Comparison of ENCODE assay signal across 8 cellular contexts in the genomic region with DNA sequence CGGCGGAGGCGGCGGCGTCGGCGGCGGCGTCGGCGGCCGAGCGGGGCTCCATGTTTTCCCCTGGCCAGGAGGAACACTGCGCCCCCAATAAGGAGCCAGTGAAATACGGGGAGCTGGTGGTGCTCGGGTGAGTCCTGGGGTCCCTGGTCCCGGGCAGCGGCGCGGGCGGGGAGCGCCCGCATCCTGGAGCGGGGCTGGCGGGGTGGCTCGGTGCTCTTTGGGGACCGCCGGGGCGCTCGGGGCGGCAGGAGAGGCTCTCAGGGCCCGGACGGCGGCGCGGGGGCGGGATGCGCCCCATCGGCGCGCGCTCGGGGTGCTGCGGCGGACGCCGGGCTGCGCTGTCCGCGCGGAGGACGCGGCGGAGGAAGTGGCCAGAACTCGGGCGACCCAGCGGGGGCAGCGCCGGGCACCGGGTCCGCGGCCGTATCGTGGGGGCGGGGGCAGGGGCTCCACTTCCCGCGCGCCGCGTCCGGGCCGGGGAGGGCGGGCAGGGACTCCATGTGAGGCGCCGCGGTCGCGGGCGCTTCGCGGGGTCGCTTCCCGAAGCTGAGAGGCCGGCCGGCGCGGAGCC. TPM values are rescaled to one million over a fixed set of nuclear protein-coding genes. Genes with fewer than 3 reads are reported as not detected.
DNase-seq lines count a peak whose midpoint lies in the region; ATAC-seq and TF ChIP-seq lines count a peak whose summit lies in the region.

No MANE protein-coding gene starts in this region.

- TF ChIP-seq POLR2A in IMR-90 (IDR thresholded peaks at IDR 0.05; ENCODE audit: low read depth, low read length) = no peak

- H3K4me3 ChIP-seq in BE2C (ENCODE audit: low read depth, low read length) = peak overlapping the region; percentile 64
- H3K4me3 ChIP-seq in IMR-90 (ENCODE audit: insufficient read depth, low read depth, low read length) = peak overlapping the region; percentile 59
- peak overlapping the region; percentile 42 to 88 (median 79) for H3K4me3 ChIP-seq in heart right ventricle

- H3K9me3 ChIP-seq in BE2C (no peaks in the 10 kb centered on the region), IMR-90 (ENCODE audit: control insufficient read depth, insufficient read depth, low read length) (no peaks in the 10 kb centered on the region), heart right ventricle (no peaks in the 10 kb centered on the region)

- no peak overlapping the region for H4K8ac ChIP-seq in IMR-90 (ENCODE audit: low read depth in 2 of 2, low read length in 2 of 2)

- no peak overlapping the region for H3K27ac Mint-ChIP-seq in activated naive CD4-positive, alpha-beta T cell treated with anti-CD3 and anti-CD28 coated beads for 36 hours
- H3K27ac Mint-ChIP-seq in progenitor cell of endocrine pancreas = no peak overlapping the region

- no peak overlapping the region for H3K14ac ChIP-seq in IMR-90 (replicated peaks; ENCODE audit: low read depth, low read length)

- TF ChIP-seq CTCF in BE2C (IDR thresholded peaks at IDR 0.05; ENCODE audit: low read depth, low read length) = no peak
- TF ChIP-seq CTCF in IMR-90 (conservative IDR thresholded peaks at IDR 0.05; ENCODE audit: low read depth, low read length) = no peak
- TF ChIP-seq CTCF in heart right ventricle (IDR thresholded peaks at IDR 0.05) = peak in 1 of 9 donors; percentile 1
- TF ChIP-seq CTCF in progenitor cell of endocrine pancreas (IDR thresholded peaks at IDR 0.05; ENCODE audit: unreplicated experiment) = no peak

- H3K27ac ChIP-seq in IMR-90 (ENCODE audit: insufficient read depth, low read length) = peak overlapping the region; percentile 79
- H3K27ac ChIP-seq in heart right ventricle = peak overlapping the region; percentile 83 to 94 (median 88)

- intact Hi-C loops in IMR-90 (cut with micrococcal nuclease) = loop anchor here (1.0 to 10.0 kb wide), 7 partner anchors 222 to 684 kb away; no protein-coding TSS in a partner anchor
- intact Hi-C loops in activated naive CD4-positive, alpha-beta T cell treated with anti-CD3 and anti-CD28 coated beads for 36 hours (cut with micrococcal nuclease) = loop anchor here (2.0 to 10.0 kb wide), 8 partner anchors 136 to 1276 kb away; a partner anchor contains a TSS
- intact Hi-C loops in heart right ventricle (cut with DNase I) = loop anchor here in 4 of 10 donors (5.0 to 10.0 kb wide), 5 partner anchors 104 to 384 kb away; no protein-coding TSS in a partner anchor

- H3K4ac ChIP-seq in IMR-90 (ENCODE audit: low read depth, low read length) = no peak overlapping the region; the same call in 1 of the 2 replicates

- H2AK9ac ChIP-seq in IMR-90 (replicated peaks; ENCODE audit: low read depth, low read length, poor library complexity) = peak overlapping the region; percentile 60

- peaks cover 17% of the 10 kb centered on the region for H3K27me3 Mint-ChIP-seq in activated naive CD4-positive, alpha-beta T cell treated with anti-CD3 and anti-CD28 coated beads for 36 hours (ENCODE audit: low read depth)
- H3K27me3 Mint-ChIP-seq in progenitor cell of endocrine pancreas = peaks cover 4% of the 10 kb centered on the region

- H3K4me1 Mint-ChIP-seq in activated naive CD4-positive, alpha-beta T cell treated with anti-CD3 and anti-CD28 coated beads for 36 hours (ENCODE audit: low read depth) = peaks cover 44% of the 10 kb centered on the region
- H3K4me1 Mint-ChIP-seq in progenitor cell of endocrine pancreas (ENCODE audit: low read depth) = peaks cover 37% of the 10 kb centered on the region

- H2BK20ac ChIP-seq in IMR-90 (ENCODE audit: low read depth, low read length) = no peak overlapping the region

- H3K18ac ChIP-seq in IMR-90 (ENCODE audit: low read depth, low read length) = no peak overlapping the region

- H3K4me2 ChIP-seq in IMR-90 (ENCODE audit: low read depth, low read length) = no peak overlapping the region

- no peak overlapping the region for H4K5ac ChIP-seq in IMR-90 (ENCODE audit: low read depth, low read length)

- peak; percentile 28 for DNase-seq in BE2C
- DNase-seq in IMR-90 = no peak
- DNase-seq in activated naive CD4-positive, alpha-beta T cell treated with anti-CD3 and anti-CD28 coated beads for 36 hours = peak; percentile 23
- DNase-seq in heart right ventricle = peak; percentile 21 to 55
- peak; percentile 15 for DNase-seq in progenitor cell of endocrine pancreas (ENCODE audit: low spot score, unreplicated experiment)
- no peak for DNase-seq in KBM-7

- H2BK120ac ChIP-seq in IMR-90 (ENCODE audit: low read depth, low read length) = no peak overlapping the region

- no peak overlapping the region for H2BK15ac ChIP-seq in IMR-90 (ENCODE audit: low read depth, low read length)

- H3K9me3 Mint-ChIP-seq in activated naive CD4-positive, alpha-beta T cell treated with anti-CD3 and anti-CD28 coated beads for 36 hours = no peaks in the 10 kb centered on the region
- H3K9me3 Mint-ChIP-seq in progenitor cell of endocrine pancreas (ENCODE audit: low read depth) = no peaks in the 10 kb centered on the region

- 0% methylated on average over 20 of the region's 87 CpGs; no CpG with 5 or more reads in 1 of the 2 experiments for WGBS in IMR-90 (ENCODE audit: extremely low coverage in 2 of 2, insufficient read length in 1 of 2), 2 experiments
- WGBS in heart right ventricle, 2 donors = 0% methylated on average over 75 to 85 of the region's 87 CpGs

- peak overlapping the region; percentile 41; the same call in 1 of the 2 replicates for H3K56ac ChIP-seq in IMR-90 (ENCODE audit: extremely low read depth, insufficient read depth, low read length)

- no peaks in the 10 kb centered on the region for H3K36me3 Mint-ChIP-seq in activated naive CD4-positive, alpha-beta T cell treated with anti-CD3 and anti-CD28 coated beads for 36 hours (ENCODE audit: low read depth)
- H3K36me3 Mint-ChIP-seq in progenitor cell of endocrine pancreas (ENCODE audit: insufficient read depth) = no peaks in the 10 kb centered on the region

- peaks cover 4% of the 10 kb centered on the region; the same call in 1 of the 2 replicates for H3K9me1 ChIP-seq in IMR-90 (ENCODE audit: insufficient read depth, low read length)

- peak overlapping the region; percentile 88 for H3K9ac ChIP-seq in IMR-90 (ENCODE audit: low read depth, low read length)

- H2AK5ac ChIP-seq in IMR-90 (ENCODE audit: low read depth, low read length) = no peak overlapping the region

- H3K36me3 ChIP-seq in BE2C (no peaks in the 10 kb centered on the region), IMR-90 (ENCODE audit: control insufficient read depth, insufficient read depth, low read length) (no peaks in the 10 kb centered on the region), heart right ventricle (no peaks in the 10 kb centered on the region)

- dilution Hi-C loops in IMR-90 (cut with HindIII; ENCODE audit: low sequenced_read_pairs, unreplicated experiment) = no loop called here

- peaks cover 13 to 36% of the 10 kb centered on the region in 2 experiments for H3K79me1 ChIP-seq in IMR-90 (ENCODE audit: low read depth in 1 of 2, low read length in 2 of 2)

- peaks cover 23% of the 10 kb centered on the region; the same call in 1 of the 2 replicates for H4K20me1 ChIP-seq in IMR-90 (ENCODE audit: insufficient read depth, low read length)

- in situ Hi-C loops in IMR-90 (cut with MboI; ENCODE audit: low sequenced_read_pairs) = loop anchor here (25.0 kb wide), 1 partner anchor 406 kb away; no protein-coding TSS in a partner anchor
- in situ Hi-C loops in KBM-7 (cut with MboI; ENCODE audit: low pct_unique_long_range_greater_than_20kb, low sequenced_read_pairs) = no loop called here

- CTCF ChIA-PET in IMR-90 (lab: Yijun Ruan, JAX) = interaction anchor here (0.6 to 2.1 kb wide), 4 partner anchors 9 to 305 kb away, joined by 3 to 5 read pairs (median 3); no protein-coding TSS in a partner anchor
- CTCF ChIA-PET in activated naive CD4-positive, alpha-beta T cell treated with anti-CD3 and anti-CD28 coated beads for 36 hours (lab: Charles Lee) = interaction anchor here (1.1 kb wide), 1 partner anchor 40 kb away, joined by 3 read pairs; no protein-coding TSS in a partner anchor

- peak; percentile 9 for ATAC-seq in GM19452 (IDR thresholded peaks at IDR 0.05; ENCODE audit: unreplicated experiment)
- peak; percentile 40 for ATAC-seq in IMR-90 (ENCODE audit: low read depth)
- peak in 6 of 8 donors; percentile 22 to 68 (median 46) for ATAC-seq in heart right ventricle
- ATAC-seq in GM18517 (IDR thresholded peaks at IDR 0.05; ENCODE audit: unreplicated experiment) = no peak

- no TSS peak for BruUV-seq in IMR-90 (replicated peaks; lab: Mats Ljungman, UMichigan)

- POLR2A ChIA-PET in IMR-90 (lab: Charles Lee; ENCODE audit: unreplicated experiment) = interaction anchor here (0.6 to 0.9 kb wide), 2 partner anchors 138 to 221 kb away, joined by 3 to 4 read pairs; no protein-coding TSS in a partner anchor

- TF ChIP-seq RAD21 in IMR-90 (IDR thresholded peaks at IDR 0.05; ENCODE audit: low read length) = no peak

- no peaks in the 10 kb centered on the region; the same call in 1 of the 2 replicates for H3K4me1 ChIP-seq in BE2C
- peaks cover 8% of the 10 kb centered on the region for H3K4me1 ChIP-seq in IMR-90 (ENCODE audit: control insufficient read depth, insufficient read depth, low read length)
- H3K4me1 ChIP-seq in heart right ventricle = peaks cover 3 to 41% (median 18%) of the 10 kb centered on the region in 9 donors

- H3K4me3 Mint-ChIP-seq in activated naive CD4-positive, alpha-beta T cell treated with anti-CD3 and anti-CD28 coated beads for 36 hours = peak overlapping the region; percentile 52
- peak overlapping the region; percentile 49 for H3K4me3 Mint-ChIP-seq in progenitor cell of endocrine pancreas (ENCODE audit: low read depth)

- H3K23ac ChIP-seq in IMR-90 (ENCODE audit: low read depth, low read length) = no peak overlapping the region

- no peak overlapping the region; the same call in 1 of the 2 replicates for H4K91ac ChIP-seq in IMR-90 (ENCODE audit: insufficient read depth, low read depth, low read length)

- H3K27me3 ChIP-seq in BE2C = peaks cover 35% of the 10 kb centered on the region
- no peaks in the 10 kb centered on the region for H3K27me3 ChIP-seq in IMR-90 (ENCODE audit: control insufficient read depth, insufficient read depth, low read length)
- no peaks in the 10 kb centered on the region for H3K27me3 ChIP-seq in heart right ventricle

- peak overlapping the region; percentile 88 for H2AFZ ChIP-seq in IMR-90 (replicated peaks; ENCODE audit: low read length, poor library complexity)

- peak overlapping the region; percentile 68 for H2BK5ac ChIP-seq in IMR-90 (ENCODE audit: low read depth, low read length, poor library complexity, severe bottlenecking)

TF ChIP-seq in IMR-90, 13 proteins besides CTCF, POLR2A, EP300 and RAD21 (continues in another document):
- TF ChIP-seq MXI1 (IDR thresholded peaks at IDR 0.05; ENCODE audit: borderline replicate concordance, low read depth, low read length) (no peak), MAFK (IDR thresholded peaks at IDR 0.05; ENCODE audit: low read depth, low read length) (no peak)

RNA-seq across cellular contexts. Expression of a gene that starts 0.5 kb away (rescaled TPM):
- polyA plus RNA-seq in BE2C (2012; ENCODE audit: insufficient read depth, insufficient read length, low read depth) = 2.7 TPM
- total RNA-seq in IMR-90 (2012; rRNA removed) = 31.7 and 36.7 TPM in 2 replicates
- 6.0 and 7.4 TPM in 2 replicates for polyA plus RNA-seq in IMR-90 (2012; rRNA removed)
- polyA plus RNA-seq in IMR-90 (2012; cell fraction: cytosol; rRNA removed) = 1.6 and 2.4 TPM in 2 replicates
- 5.8 and 13.1 TPM in 2 replicates for polyA plus RNA-seq in IMR-90 (2012; cell fraction: nucleus; rRNA removed; ENCODE audit: low replicate concordance)
- 1 to 10 TPM; 6.2 to 7.8 TPM for total RNA-seq in activated naive CD4-positive, alpha-beta T cell treated with anti-CD3 and anti-CD28 coated beads for 36 hours
- total RNA-seq in heart right ventricle = 1 to 10 TPM; 1.2 to 4.9 (median 2.3) TPM
- 1 to 10 TPM in 1 of 2 donors, under 1 TPM in 1; 0.87 to 1.6 TPM for polyA plus RNA-seq in heart right ventricle
- 28.5 and 32.2 TPM in 2 replicates for total RNA-seq in progenitor cell of endocrine pancreas

Comparison
In these comparisons a context has a peak if more than half of its experiments do, and no peak if none do; other contexts are left out.
1. DNase-seq: peak in BE2C (single experiment), activated naive CD4-positive, alpha-beta T cell treated with anti-CD3 and anti-CD28 coated beads for 36 hours (single experiment), heart right ventricle (2 of 2) and progenitor cell of endocrine pancreas (single experiment); none in IMR-90 (single experiment) and KBM-7 (single experiment).
2. Peak in every context shown above with its lines, with median percentiles within 50 percentile points of each other: H3K4me3 ChIP-seq.